Comparison of ENCODE assay signal across 9 cellular contexts in the genomic region with DNA sequence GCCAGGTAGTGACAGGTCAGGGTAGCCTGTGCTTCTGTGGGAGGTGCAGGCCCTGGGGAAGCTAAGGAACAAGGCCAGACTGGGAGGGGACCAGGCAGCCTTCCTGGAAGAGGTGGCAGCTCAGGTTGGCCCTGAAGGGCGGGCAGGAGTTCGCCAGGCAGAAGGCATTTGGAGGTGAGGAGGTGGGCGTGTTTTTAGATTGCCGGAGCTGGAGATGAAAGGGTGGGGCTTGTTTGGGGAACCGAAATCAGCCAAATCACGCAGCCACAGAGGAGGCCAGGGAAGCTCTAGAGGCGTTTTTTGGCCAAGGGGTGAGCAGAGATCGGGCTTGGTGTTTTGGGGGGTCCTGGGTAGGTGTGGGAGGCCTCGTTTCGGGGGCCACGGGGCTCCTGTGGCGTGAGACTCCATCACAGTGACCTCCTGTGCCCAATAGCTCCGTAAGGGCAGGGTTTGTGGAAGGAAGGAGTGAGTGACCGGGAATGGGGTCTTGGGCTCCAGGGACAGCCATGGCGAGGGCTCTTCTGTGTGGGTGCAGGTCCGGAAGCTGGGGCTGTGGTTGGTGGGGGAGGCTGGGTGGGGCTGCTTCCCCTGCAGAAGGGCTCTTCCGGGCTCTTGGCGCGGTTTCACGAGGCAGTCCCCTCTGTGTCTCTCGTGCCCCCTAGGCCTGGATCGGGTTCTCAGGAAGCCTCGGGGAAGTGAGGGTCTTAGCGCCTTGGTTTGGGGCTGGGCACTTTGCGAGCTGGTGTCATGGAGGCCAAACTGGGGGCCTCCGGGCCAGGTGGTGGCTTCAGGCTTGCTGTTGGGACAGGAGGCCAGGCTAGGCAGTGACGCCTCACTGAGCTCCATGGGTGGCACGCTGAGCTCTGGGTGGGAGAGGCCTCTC. TPM values are rescaled to one million over a fixed set of nuclear protein-coding genes. Genes with fewer than 3 reads are reported as not detected.
DNase-seq lines count a peak whose midpoint lies in the region; ATAC-seq, FAIRE-seq and TF ChIP-seq lines count a peak whose summit lies in the region.
"Had no signal": no experiment of that assay in that cellular context is flagged by ENCODE, and none has a peak within 500 bp of the region (broad histone marks: within the 10 kb centered on the region; RNA-seq: fewer than 3 reads in every experiment).

No MANE protein-coding gene starts in this region.

- CTCF ChIA-PET in activated CD4-positive, alpha-beta memory T cell treated with anti-CD3 and anti-CD28 coated beads for 36 hours (lab: Charles Lee): interaction anchor here (0.9 to 4.6 kb wide), 10 partner anchors 8 to 532 kb away, joined by 3 to 41 read pairs (median 8); a partner anchor contains a TSS

- FAIRE-seq in kidney (lab: Jason Lieb, UNC): no peak

- peak overlapping the region; percentile 90 to 98 (median 96) for H3K4me3 Mint-ChIP-seq in CD4-positive, CD25-positive, alpha-beta regulatory T cell
- peak overlapping the region; percentile 94 for H3K4me3 Mint-ChIP-seq in activated CD4-positive, alpha-beta memory T cell treated with anti-CD3 and anti-CD28 coated beads for 36 hours
- H3K4me3 Mint-ChIP-seq: brain had no signal

- TF ChIP-seq EP300 in upper lobe of left lung (IDR thresholded peaks at IDR 0.05): no peak

- peaks cover 13 to 99% (median 69%) of the 10 kb centered on the region in 4 donors for H3K4me1 Mint-ChIP-seq in CD4-positive, CD25-positive, alpha-beta regulatory T cell
- peaks cover 91% of the 10 kb centered on the region for H3K4me1 Mint-ChIP-seq in activated CD4-positive, alpha-beta memory T cell treated with anti-CD3 and anti-CD28 coated beads for 36 hours (ENCODE audit: low read depth)
- H3K4me1 Mint-ChIP-seq: brain had no signal

- intact Hi-C loops in activated CD4-positive, alpha-beta memory T cell treated with anti-CD3 and anti-CD28 coated beads for 36 hours (cut with micrococcal nuclease): loop anchor here (1.0 to 2.0 kb wide), 2 partner anchors 8 to 121 kb away; a partner anchor contains a TSS
- intact Hi-C loops in kidney (cut with DNase I): no loop called here

- no peaks in the 10 kb centered on the region for H3K27me3 Mint-ChIP-seq in CD4-positive, CD25-positive, alpha-beta regulatory T cell
- H3K27me3 Mint-ChIP-seq in activated CD4-positive, alpha-beta memory T cell treated with anti-CD3 and anti-CD28 coated beads for 36 hours: no peaks in the 10 kb centered on the region

- H3K36me3 Mint-ChIP-seq in CD4-positive, CD25-positive, alpha-beta regulatory T cell: peaks cover 18% of the 10 kb centered on the region
- H3K36me3 Mint-ChIP-seq in activated CD4-positive, alpha-beta memory T cell treated with anti-CD3 and anti-CD28 coated beads for 36 hours: peaks cover 25% of the 10 kb centered on the region
- H3K36me3 Mint-ChIP-seq: brain had no signal

- no peak for TF ChIP-seq POLR2A in upper lobe of left lung (IDR thresholded peaks at IDR 0.05)

- H3K9me3 ChIP-seq in CD4-positive, CD25-positive, alpha-beta regulatory T cell (ENCODE audit: control insufficient read depth in 2 of 2, low read length in 2 of 2): no peaks in the 10 kb centered on the region
- H3K9me3 ChIP-seq in kidney (ENCODE audit: control insufficient read depth in 1 of 2, low read length in 2 of 2) (no peaks in the 10 kb centered on the region), upper lobe of left lung (no peaks in the 10 kb centered on the region), MG63 (no peaks in the 10 kb centered on the region)

- peak; percentile 77 to 80 for ATAC-seq in CD4-positive, CD25-positive, alpha-beta regulatory T cell (ENCODE audit: low read depth in 2 of 2)
- ATAC-seq in GM19463 (IDR thresholded peaks at IDR 0.05; ENCODE audit: unreplicated experiment) (peak; percentile 81), HG03571 (IDR thresholded peaks at IDR 0.05; ENCODE audit: unreplicated experiment) (peak; percentile 63), upper lobe of left lung (ENCODE audit: low FRiP score in 2 of 2) (peak in 1 of 2 donors; percentile 62), GM18873 (IDR thresholded peaks at IDR 0.05; ENCODE audit: low FRiP score, unreplicated experiment) (no peak)

- 51 to 57% methylated on average over 14 to 26 of the region's 28 CpGs for WGBS in upper lobe of left lung, 2 donors

- no peaks in the 10 kb centered on the region for H3K27me3 ChIP-seq in CD4-positive, CD25-positive, alpha-beta regulatory T cell (ENCODE audit: control insufficient read depth, insufficient read depth, low read length)
- H3K27me3 ChIP-seq in upper lobe of left lung: no peaks in the 10 kb centered on the region
- no peaks in the 10 kb centered on the region for H3K27me3 ChIP-seq in MG63

- DNase-seq in CD4-positive, CD25-positive, alpha-beta regulatory T cell: peak; percentile 47 to 89 (median 66)
- peak; percentile 67 for DNase-seq in activated CD4-positive, alpha-beta memory T cell treated with anti-CD3 and anti-CD28 coated beads for 36 hours
- DNase-seq in kidney: peak; percentile 73
- peak in 1 of 2 donors; percentile 63 for DNase-seq in upper lobe of left lung
- DNase-seq in MG63: no peak

- no peaks in the 10 kb centered on the region for H3K9me3 Mint-ChIP-seq in CD4-positive, CD25-positive, alpha-beta regulatory T cell
- peaks cover 8% of the 10 kb centered on the region for H3K9me3 Mint-ChIP-seq in activated CD4-positive, alpha-beta memory T cell treated with anti-CD3 and anti-CD28 coated beads for 36 hours

- no peaks in the 10 kb centered on the region for H3K36me3 ChIP-seq in CD4-positive, CD25-positive, alpha-beta regulatory T cell (ENCODE audit: control insufficient read depth, insufficient read depth, low read length)
- H3K36me3 ChIP-seq in kidney (ENCODE audit: control insufficient read depth in 1 of 2, insufficient read depth in 2 of 2, low read length in 2 of 2) (no peaks in the 10 kb centered on the region), upper lobe of left lung (no peaks in the 10 kb centered on the region), MG63 (no peaks in the 10 kb centered on the region)

- H3K9ac ChIP-seq in kidney (ENCODE audit: low read length in 2 of 2): no peak overlapping the region

- H3K27ac ChIP-seq in CD4-positive, CD25-positive, alpha-beta regulatory T cell (ENCODE audit: insufficient read depth, low read length, poor library complexity, severe bottlenecking): peak overlapping the region; percentile 88
- H3K27ac ChIP-seq in kidney (ENCODE audit: low read depth in 2 of 2, low read length in 2 of 2) (no peak overlapping the region), upper lobe of left lung (peak overlapping the region; percentile 79 to 91 (median 83))

- no peak for TF ChIP-seq CTCF in kidney (IDR thresholded peaks at IDR 0.05; ENCODE audit: borderline replicate concordance, extremely low read depth, insufficient read depth)
- TF ChIP-seq CTCF in upper lobe of left lung (IDR thresholded peaks at IDR 0.05): no peak

- POLR2A ChIA-PET in activated CD4-positive, alpha-beta memory T cell treated with anti-CD3 and anti-CD28 coated beads for 36 hours (lab: Charles Lee): interaction anchor here (0.8 to 6.1 kb wide), 6 partner anchors 8 to 208 kb away, joined by 3 to 83 read pairs (median 4); a partner anchor contains a TSS

- H3K27ac Mint-ChIP-seq in CD4-positive, CD25-positive, alpha-beta regulatory T cell: peak overlapping the region; percentile 98 to 99 (median 99)
- H3K27ac Mint-ChIP-seq in activated CD4-positive, alpha-beta memory T cell treated with anti-CD3 and anti-CD28 coated beads for 36 hours: peak overlapping the region; percentile 99
- H3K27ac Mint-ChIP-seq: brain had no signal

- peak overlapping the region; percentile 64 for H3K4me3 ChIP-seq in CD4-positive, CD25-positive, alpha-beta regulatory T cell (ENCODE audit: low read depth, low read length)
- H3K4me3 ChIP-seq in kidney (ENCODE audit: low read length in 2 of 2) (no peak overlapping the region), upper lobe of left lung (peak overlapping the region; percentile 13 to 48 (median 32)), MG63 (no peak overlapping the region)

- H3K4me1 ChIP-seq in CD4-positive, CD25-positive, alpha-beta regulatory T cell (ENCODE audit: control insufficient read depth, insufficient read depth, low read length, poor library complexity, severe bottlenecking): peaks cover 99% of the 10 kb centered on the region
- H3K4me1 ChIP-seq in kidney (ENCODE audit: control insufficient read depth in 1 of 2, insufficient read depth in 1 of 2, low read depth in 1 of 2, low read length in 2 of 2) (peaks cover 0 to 2% of the 10 kb centered on the region in 2 donors), upper lobe of left lung (peaks cover 0 to 74% (median 42%) of the 10 kb centered on the region in 4 donors)

RNA-seq across cellular contexts. Expression of a gene that starts 7.8 kb away (rescaled TPM):
- 233 TPM for total RNA-seq in CD4-positive, CD25-positive, alpha-beta regulatory T cell
- polyA plus RNA-seq in CD4-positive, CD25-positive, alpha-beta regulatory T cell: 10 to 100 TPM; 33.1 to 52.3 (median 46.6) TPM
- total RNA-seq in activated CD4-positive, alpha-beta memory T cell treated with anti-CD3 and anti-CD28 coated beads for 36 hours: 100 to 1,000 TPM in 1 of 2 experiments, 10 to 100 TPM in 1; 100.0 to 107 TPM
- total RNA-seq in kidney: 40.5 TPM
- 0.86 TPM for polyA plus RNA-seq in kidney (ENCODE audit: insufficient read depth, low read depth, low replicate concordance)
- 100 to 1,000 TPM in 3 of 6 donors, 10 to 100 TPM in 3; 46.9 to 177 (median 101) TPM for total RNA-seq in upper lobe of left lung
- 21.5 and 28.0 TPM in 2 replicates for total RNA-seq in MG63 (2014; rRNA removed; shearing (Covaris generic); ENCODE audit: low replicate concordance)

Comparison
In these comparisons a context has a peak if more than half of its experiments do, and no peak if none do; other contexts are left out.
1. H3K27ac ChIP-seq: peak in CD4-positive, CD25-positive, alpha-beta regulatory T cell (single experiment) and upper lobe of left lung (4 of 4); none in kidney (0 of 2).
2. H3K4me3 ChIP-seq: peak in CD4-positive, CD25-positive, alpha-beta regulatory T cell (single experiment) and upper lobe of left lung (4 of 4); none in kidney (0 of 2) and MG63 (single experiment).